In genomic region chr14:55851961-55852360, GRCh38 we compare ENCODE assay signal across 21 cellular contexts.
"Had no signal": no experiment of that assay in that cellular context is flagged by ENCODE, and none has a peak within 500 bp of the region (broad histone marks: within the 10 kb centered on the region; RNA-seq: fewer than 3 reads in every experiment).

No MANE protein-coding gene starts in this region.

- H3K27ac ChIP-seq: colonic mucosa, dorsolateral prefrontal cortex, esophagus muscularis mucosa, gastrocnemius medialis, lower lobe of right lung, stomach, suprapubic skin, tibial nerve had no signal

- H3K9me3 ChIP-seq: colonic mucosa, esophagus muscularis mucosa, gastrocnemius medialis, lower lobe of right lung, mucosa of descending colon, stomach, suprapubic skin, tibial nerve had no signal

- H3K27me3 ChIP-seq: colonic mucosa, dorsolateral prefrontal cortex, esophagus muscularis mucosa, gastrocnemius medialis, neural progenitor cell, stomach, suprapubic skin, tibial nerve had no signal

- H3K4me3 ChIP-seq: colonic mucosa, dorsolateral prefrontal cortex, esophagus muscularis mucosa, gastrocnemius medialis, lower lobe of right lung, mucosa of descending colon, neural progenitor cell, stomach, suprapubic skin, tibial nerve had no signal

- DNase-seq: activated gamma-delta T cell treated with Interleukin-2 at 50 U/mL for 16 hours; activated T-cell treated with anti-CD3 and anti-CD28 coated beads, Interleukin-2, amount 50 U/mL, for 1 hour; aorta; central memory CD4-positive, alpha-beta T cell; colonic mucosa; effector memory CD8-positive, alpha-beta T cell; gastrocnemius medialis; left colon; lower lobe of right lung; mucosa of descending colon; naive thymus-derived CD8-positive, alpha-beta T cell; stomach; T1000 had no signal

- H2AFZ ChIP-seq: neural progenitor cell had no signal

- H3K9ac ChIP-seq: neural progenitor cell had no signal

- ATAC-seq: activated naive CD4-positive, alpha-beta T cell treated with anti-CD3 and anti-CD28 coated beads, Interleukin-2, amount 50 U/mL, for 72 hours; effector memory CD8-positive, alpha-beta T cell; left colon; lower lobe of right lung; mucosa of descending colon; naive thymus-derived CD8-positive, alpha-beta T cell; stimulated activated memory B cell treated with anti-CD40 and anti-IgM and Interleukin-4, amounts not matched to agents 10 μg/mL and 1 μg/mL and 100 μg/mL, for 72 hours; WTC11 had no signal

- H3K36me3 ChIP-seq: colonic mucosa, esophagus muscularis mucosa, gastrocnemius medialis, lower lobe of right lung, neural progenitor cell, stomach, suprapubic skin, tibial nerve had no signal

- H3K4me1 ChIP-seq: colonic mucosa, gastrocnemius medialis had no signal

- H3K4me2 ChIP-seq: neural progenitor cell had no signal
